Comparison of ENCODE assay signal across 18 cellular contexts in the genomic region with DNA sequence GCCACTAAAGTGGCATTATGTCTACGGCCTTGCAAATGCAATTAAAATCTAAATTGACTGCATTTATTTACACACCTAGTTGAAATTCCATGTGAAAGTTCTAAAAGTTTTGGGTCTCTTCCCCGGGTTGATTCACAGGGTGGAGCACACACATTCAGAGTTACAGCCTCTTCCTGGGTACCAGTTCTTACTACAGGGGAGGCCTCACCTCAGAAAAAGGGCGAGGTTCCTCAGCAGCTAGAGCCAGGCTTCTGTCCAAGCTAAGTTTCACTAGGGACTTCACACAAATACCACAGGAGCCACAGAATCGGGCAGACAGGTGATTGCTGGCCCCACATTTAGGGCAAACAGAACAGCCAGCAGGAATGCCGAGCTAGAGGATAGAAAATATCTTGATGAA. TPM values are rescaled to one million over a fixed set of nuclear protein-coding genes. Genes with fewer than 3 reads are reported as not detected.
DNase-seq lines count a peak whose midpoint lies in the region; ATAC-seq, FAIRE-seq and TF ChIP-seq lines count a peak whose summit lies in the region.
"Had no signal": no experiment of that assay in that cellular context is flagged by ENCODE, and none has a peak within 500 bp of the region (broad histone marks: within the 10 kb centered on the region; RNA-seq: fewer than 3 reads in every experiment).

No MANE protein-coding gene starts in this region.

- BruUV-seq in GM12878 (replicated peaks; lab: Mats Ljungman, UMichigan) = no TSS peak

- H3K4me1 ChIP-seq in KMS-11 (ENCODE audit: low read depth, poor library complexity, severe bottlenecking) (peaks cover 17% of the 10 kb centered on the region), OCI-LY3 (ENCODE audit: low read length) (peaks cover 30% of the 10 kb centered on the region), GM12878 (ENCODE audit: control insufficient read depth, insufficient read depth, low read length) (peaks cover 9% of the 10 kb centered on the region)

- H3K4me3 Mint-ChIP-seq in nephron = no peak overlapping the region
- H3K4me3 Mint-ChIP-seq in activated CD8-positive, alpha-beta T cell treated with anti-CD3 and anti-CD28 coated beads, Interleukin-2, amount 10 ng/mL, durations not matched to agents 7 days and 5 days = no peak overlapping the region
- H3K4me3 Mint-ChIP-seq: CD8-positive, alpha-beta memory T cell; HFFc6 had no signal

- H3K79me2 ChIP-seq in KMS-11 (ENCODE audit: insufficient read depth, low read depth) (no peaks in the 10 kb centered on the region), OCI-LY3 (ENCODE audit: low read length) (peaks cover 7% of the 10 kb centered on the region; the same call in 1 of the 2 replicates), GM12878 (ENCODE audit: control insufficient read depth, insufficient read depth, low read length) (no peaks in the 10 kb centered on the region; the same call in 1 of the 2 replicates)

- no peak for TF ChIP-seq POLR2A in GM12878 (IDR thresholded peaks at IDR 0.05; ENCODE audit: low read depth, low read length)

- DNase-seq in GM12878 (ENCODE audit: low read depth, low spot score) = no peak
- DNase-seq in activated CD8-positive, alpha-beta T cell treated with anti-CD3 and anti-CD28 coated beads, Interleukin-2, amount 10 ng/mL, durations not matched to agents 7 days and 5 days = no peak
- DNase-seq in posterior vena cava (ENCODE audit: low spot score) = no peak
- no peak for DNase-seq in iPS-NIHi11 (ENCODE audit: low spot score)
- DNase-seq: C1 segment of cervical spinal cord; CD8-positive, alpha-beta memory T cell; HFFc6; NCI-H1048; NCI-H1436; NCI-H2029; NCI-H446; NCI-H526 treated with DMSO at 0.1 percent for 48 hours; RPMI8226; SHP77 treated with DMSO at 0.1 percent for 48 hours had no signal

- peak overlapping the region; percentile 3 to 42 (median 7) for H3K27ac Mint-ChIP-seq in nephron
- H3K27ac Mint-ChIP-seq in activated CD8-positive, alpha-beta T cell treated with anti-CD3 and anti-CD28 coated beads, Interleukin-2, amount 10 ng/mL, durations not matched to agents 7 days and 5 days = no peak overlapping the region
- H3K27ac Mint-ChIP-seq: HFFc6 had no signal

- in situ Hi-C loops in GM12878 (cut with MboI) = loop anchor here (10.0 to 25.0 kb wide), 3 partner anchors 648 to 1251 kb away; no protein-coding TSS in a partner anchor

- intact Hi-C loops in GM12878 (cut with micrococcal nuclease; ENCODE audit: unreplicated experiment) (loop anchor here (5.0 to 10.0 kb wide), 4 partner anchors 221 to 1243 kb away; no protein-coding TSS in a partner anchor), posterior vena cava (cut with DNase I) (no loop called here)

- ATAC-seq in GM12878 = no peak
- no peak for ATAC-seq in activated CD8-positive, alpha-beta T cell treated with anti-CD3 and anti-CD28 coated beads, Interleukin-2, amount 10 ng/mL, durations not matched to agents 7 days and 5 days

- H3K9me3 Mint-ChIP-seq in nephron = no peaks in the 10 kb centered on the region
- no peaks in the 10 kb centered on the region for H3K9me3 Mint-ChIP-seq in activated CD8-positive, alpha-beta T cell treated with anti-CD3 and anti-CD28 coated beads, Interleukin-2, amount 10 ng/mL, durations not matched to agents 7 days and 5 days (ENCODE audit: insufficient read depth)
- H3K9me3 Mint-ChIP-seq: CD8-positive, alpha-beta memory T cell; HFFc6 had no signal

- H3K4me1 Mint-ChIP-seq in nephron = peaks cover 11% of the 10 kb centered on the region
- H3K4me1 Mint-ChIP-seq in activated CD8-positive, alpha-beta T cell treated with anti-CD3 and anti-CD28 coated beads, Interleukin-2, amount 10 ng/mL, durations not matched to agents 7 days and 5 days (ENCODE audit: low read depth) = peaks cover 10% of the 10 kb centered on the region

- no peaks in the 10 kb centered on the region for H4K20me1 ChIP-seq in KMS-11 (ENCODE audit: insufficient read depth)
- no peaks in the 10 kb centered on the region for H4K20me1 ChIP-seq in OCI-LY3 (ENCODE audit: insufficient read depth, low read length)
- H4K20me1 ChIP-seq in GM12878 (ENCODE audit: control insufficient read depth, insufficient read depth) = no peaks in the 10 kb centered on the region

- SMC1A ChIA-PET in GM12878 (lab: Charles Lee; ENCODE audit: uncharacterized antibody, unreplicated experiment) = interaction anchor here (0.9 to 3.4 kb wide), 11 partner anchors 39 to 1248 kb away, joined by 3 to 15 read pairs (median 3); a partner anchor contains a TSS

- POLR2A ChIA-PET in GM12878 (lab: Charles Lee) = interaction anchor here (0.6 to 1.8 kb wide), 3 partner anchors 51 to 175 kb away, joined by 3 to 7 read pairs (median 3); no protein-coding TSS in a partner anchor
- POLR2A ChIA-PET in activated CD8-positive, alpha-beta T cell treated with anti-CD3 and anti-CD28 coated beads, Interleukin-2, amount 10 ng/mL, durations not matched to agents 7 days and 5 days (lab: Charles Lee) = no interaction called here

- no peak for TF ChIP-seq RAD21 in GM12878 (IDR thresholded peaks at IDR 0.05; ENCODE audit: insufficient read depth, low read depth, low read length)

- CTCF ChIA-PET in GM12878 (lab: Yijun Ruan, JAX) = interaction anchor here (0.6 to 2.9 kb wide), 24 partner anchors 10 to 1581 kb away, joined by 3 to 21 read pairs (median 3); a partner anchor contains a TSS
- CTCF ChIA-PET in activated CD8-positive, alpha-beta T cell treated with anti-CD3 and anti-CD28 coated beads, Interleukin-2, amount 10 ng/mL, durations not matched to agents 7 days and 5 days (lab: Charles Lee) = interaction anchor here (0.7 to 3.4 kb wide), 7 partner anchors 10 to 792 kb away, joined by 3 to 17 read pairs (median 4); a partner anchor contains a TSS

- H3K9me3 ChIP-seq in OCI-LY3 (ENCODE audit: insufficient read depth, low read length) = no peaks in the 10 kb centered on the region
- H3K9me3 ChIP-seq in GM12878 (replicated peaks; ENCODE audit: control insufficient read depth, insufficient read depth, low read length) = no peaks in the 10 kb centered on the region

- H2AFZ ChIP-seq in KMS-11 (ENCODE audit: low read depth) (peak overlapping the region; percentile 72; the same call in 1 of the 2 replicates), OCI-LY3 (ENCODE audit: low read depth, low read length) (peak overlapping the region; percentile 83), GM12878 (ENCODE audit: control insufficient read depth, low read depth, low read length) (no peak overlapping the region)

- H3K4me2 ChIP-seq in KMS-11 = peak overlapping the region; percentile 50; the same call in 1 of the 2 replicates
- H3K4me2 ChIP-seq in OCI-LY3 (ENCODE audit: low read length) = peak overlapping the region; percentile 96
- no peak overlapping the region for H3K4me2 ChIP-seq in GM12878 (ENCODE audit: control insufficient read depth, insufficient read depth)

- no peak for TF ChIP-seq EP300 in GM12878 (IDR thresholded peaks at IDR 0.05; ENCODE audit: borderline replicate concordance in 1 of 2, control insufficient read depth in 1 of 2, low read depth in 2 of 2, low read length in 2 of 2)

- H3K9ac ChIP-seq in KMS-11 (no peak overlapping the region), OCI-LY3 (ENCODE audit: low read length) (peak overlapping the region; percentile 43; the same call in 1 of the 2 replicates), GM12878 (ENCODE audit: control insufficient read depth, insufficient read depth, low read length) (no peak overlapping the region)

- RAD21 ChIA-PET in GM12878 (lab: Charles Lee; ENCODE audit: unreplicated experiment) = interaction anchor here (1.3 to 1.6 kb wide), 4 partner anchors 52 to 1170 kb away, joined by 4 to 7 read pairs (median 5); a partner anchor contains a TSS

- H3K36me3 ChIP-seq in KMS-11 (ENCODE audit: insufficient read depth) = no peaks in the 10 kb centered on the region
- no peaks in the 10 kb centered on the region for H3K36me3 ChIP-seq in OCI-LY3 (replicated peaks; ENCODE audit: low read depth, low read length)
- no peaks in the 10 kb centered on the region for H3K36me3 ChIP-seq in GM12878 (ENCODE audit: control insufficient read depth in 2 of 2, insufficient read depth in 2 of 2, low read length in 1 of 2)

- H3K36me3 Mint-ChIP-seq in nephron (ENCODE audit: low read depth) = no peaks in the 10 kb centered on the region
- H3K36me3 Mint-ChIP-seq in activated CD8-positive, alpha-beta T cell treated with anti-CD3 and anti-CD28 coated beads, Interleukin-2, amount 10 ng/mL, durations not matched to agents 7 days and 5 days (ENCODE audit: low read depth) = no peaks in the 10 kb centered on the region

- no peak overlapping the region for H3K27ac ChIP-seq in KMS-11
- H3K27ac ChIP-seq in OCI-LY3 (ENCODE audit: low read length) = peak overlapping the region; percentile 83
- no peak overlapping the region for H3K27ac ChIP-seq in GM12878 (ENCODE audit: control insufficient read depth, insufficient read depth)
- H3K27ac ChIP-seq: HL-60 had no signal

- WGBS in GM12878 (ENCODE audit: insufficient coverage, insufficient replicate concordance, low lambda C conversion rate, missing lambda C conversion rate) = 49% methylated on average over 5 of the region's 5 CpGs

- no peak for FAIRE-seq in GM12878 (lab: Jason Lieb, UNC)

- no peak for TF ChIP-seq CTCF in KMS-11 (conservative IDR thresholded peaks at IDR 0.05; ENCODE audit: low read depth, low read length)
- TF ChIP-seq CTCF in OCI-LY3 (IDR thresholded peaks at IDR 0.05; ENCODE audit: low read depth, low read length) = no peak
- TF ChIP-seq CTCF in GM12878 (IDR thresholded peaks at IDR 0.05 in 2 of 3, conservative IDR thresholded peaks at IDR 0.05 in 1 of 3; ENCODE audit: control insufficient read depth in 2 of 3, extremely low read depth in 1 of 3, insufficient read depth in 1 of 3, low read depth in 3 of 3, low read length in 3 of 3) = no peak
- no peak for TF ChIP-seq CTCF in nephron (IDR thresholded peaks at IDR 0.05; ENCODE audit: unreplicated experiment in 3 of 3)

- H3K27me3 ChIP-seq in KMS-11 (ENCODE audit: insufficient read depth, low read depth) = no peaks in the 10 kb centered on the region
- H3K27me3 ChIP-seq in OCI-LY3 (ENCODE audit: low read depth, low read length) = no peaks in the 10 kb centered on the region
- no peaks in the 10 kb centered on the region for H3K27me3 ChIP-seq in GM12878 (replicated peaks in 1 of 2; ENCODE audit: control insufficient read depth in 2 of 2, insufficient read depth in 2 of 2, low read length in 1 of 2)

- H3K4me3 ChIP-seq in KMS-11 (IDR thresholded peaks at IDR 0.05; ENCODE audit: insufficient read depth, low read depth, low read length) (no peak overlapping the region), OCI-LY3 (ENCODE audit: low read length) (no peak overlapping the region), GM12878 (no peak overlapping the region)

- no peaks in the 10 kb centered on the region for H3K27me3 Mint-ChIP-seq in nephron (ENCODE audit: low read depth)
- no peaks in the 10 kb centered on the region for H3K27me3 Mint-ChIP-seq in activated CD8-positive, alpha-beta T cell treated with anti-CD3 and anti-CD28 coated beads, Interleukin-2, amount 10 ng/mL, durations not matched to agents 7 days and 5 days (ENCODE audit: low read depth)
- H3K27me3 Mint-ChIP-seq: CD8-positive, alpha-beta memory T cell had no signal

RNA-seq across cellular contexts. Expression of a gene that starts 52.7 kb away (rescaled TPM):
- total RNA-seq in GM12878 (2013; cell fraction: nucleolus; rRNA removed) = 9.9 and 10.9 TPM in 2 replicates
- 6.2 and 7.1 TPM in 2 replicates for total RNA-seq in GM12878 (2014; rRNA removed)
- 6.7 and 8.1 TPM in 2 replicates for total RNA-seq in GM12878 (2014; rRNA removed; fragmentation: Illumina TruSeq; extraction: Trizol)
- 4.8 and 5.5 TPM in 2 replicates for total RNA-seq in GM12878 (2021)
- polyA plus RNA-seq in GM12878 (2011; ENCODE audit: low read depth) = 2.9 TPM
- polyA plus RNA-seq in GM12878 (2011; rRNA removed) = 12.2 and 12.6 TPM in 2 replicates
- polyA plus RNA-seq in GM12878 (2011; cell fraction: cytosol; rRNA removed) = 7.1 and 7.3 TPM in 2 replicates
- polyA plus RNA-seq in GM12878 (2011; cell fraction: nucleus; rRNA removed) = 8.3 and 8.8 TPM in 2 replicates
- polyA plus RNA-seq in GM12878 (2012) = 3.5 and 5.0 TPM in 2 replicates
- 6.8 and 10.4 TPM in 2 replicates for polyA plus RNA-seq in GM12878 (2014; fragmentation: Illumina TruSeq; extraction: Trizol)
- 1 to 10 TPM; 6.1 to 7.6 TPM for polyA plus RNA-seq in GM12878 (2014; fragmentation: Nextera tagmentation; extraction: Ambion mirVana)
- 5.9 and 7.7 TPM in 2 replicates for polyA plus RNA-seq in GM12878 (2014; rRNA removed)
- polyA plus RNA-seq in GM12878 (2016; fragmentation: Nextera tagmentation; extraction: Ambion mirVana) = 1 to 10 TPM; 3.6 to 3.7 TPM
- polyA minus RNA-seq in GM12878 (2011; rRNA and poly(A)+ RNA removed) = 7.2 and 9.9 TPM in 2 replicates
- 1.6 and 5.0 TPM in 2 replicates for polyA minus RNA-seq in GM12878 (2011; cell fraction: cytosol; rRNA and poly(A)+ RNA removed)
- polyA minus RNA-seq in GM12878 (2011; cell fraction: nucleus; rRNA and poly(A)+ RNA removed) = 5.0 and 6.1 TPM in 2 replicates
- 1 to 10 TPM; 1.4 to 1.6 TPM for total RNA-seq in activated CD8-positive, alpha-beta T cell treated with anti-CD3 and anti-CD28 coated beads, Interleukin-2, amount 10 ng/mL, durations not matched to agents 7 days and 5 days
- 1 to 10 TPM; 1.7 to 1.9 TPM for total RNA-seq in posterior vena cava

RNA-seq across cellular contexts. Expression of a gene that starts 53.0 kb away (rescaled TPM):
- total RNA-seq in GM12878 (2013; cell fraction: nucleolus; rRNA removed) = 17.0 and 21.0 TPM in 2 replicates
- total RNA-seq in GM12878 (2014; rRNA removed) = 15.7 and 18.1 TPM in 2 replicates
- total RNA-seq in GM12878 (2014; rRNA removed; fragmentation: Illumina TruSeq; extraction: Trizol) = 12.8 and 12.9 TPM in 2 replicates
- total RNA-seq in GM12878 (2021) = 8.1 and 8.7 TPM in 2 replicates
- 3.3 TPM for polyA plus RNA-seq in GM12878 (2011; ENCODE audit: low read depth)
- polyA plus RNA-seq in GM12878 (2011; rRNA removed) = 8.7 and 14.9 TPM in 2 replicates
- 2.8 and 4.6 TPM in 2 replicates for polyA plus RNA-seq in GM12878 (2011; cell fraction: cytosol; rRNA removed)
- 6.2 and 7.5 TPM in 2 replicates for polyA plus RNA-seq in GM12878 (2011; cell fraction: nucleus; rRNA removed)
- 4.8 and 4.9 TPM in 2 replicates for polyA plus RNA-seq in GM12878 (2012)
- polyA plus RNA-seq in GM12878 (2014; fragmentation: Illumina TruSeq; extraction: Trizol) = 11.5 and 13.9 TPM in 2 replicates
- 10 to 100 TPM in 1 of 2 experiments, 1 to 10 TPM in 1; 9.5 to 12.4 TPM for polyA plus RNA-seq in GM12878 (2014; fragmentation: Nextera tagmentation; extraction: Ambion mirVana)
- polyA plus RNA-seq in GM12878 (2014; rRNA removed) = 13.5 and 16.9 TPM in 2 replicates
- polyA plus RNA-seq in GM12878 (2016; fragmentation: Nextera tagmentation; extraction: Ambion mirVana) = 10 to 100 TPM; 13.8 to 14.6 TPM
- polyA minus RNA-seq in GM12878 (2011; rRNA and poly(A)+ RNA removed) = 2.9 and 4.4 TPM in 2 replicates
- polyA minus RNA-seq in GM12878 (2011; cell fraction: cytosol; rRNA and poly(A)+ RNA removed) = 2.8 and 4.2 TPM in 2 replicates
- 4.8 and 5.7 TPM in 2 replicates for polyA minus RNA-seq in GM12878 (2011; cell fraction: nucleus; rRNA and poly(A)+ RNA removed)
- total RNA-seq in activated CD8-positive, alpha-beta T cell treated with anti-CD3 and anti-CD28 coated beads, Interleukin-2, amount 10 ng/mL, durations not matched to agents 7 days and 5 days = 1 to 10 TPM; 8.3 to 8.4 TPM
- 10 to 100 TPM in 1 of 2 donors, 1 to 10 TPM in 1; 9.2 to 10.3 TPM for total RNA-seq in posterior vena cava
